ENCODE assay signal across 1 cellular context in the genomic region with DNA sequence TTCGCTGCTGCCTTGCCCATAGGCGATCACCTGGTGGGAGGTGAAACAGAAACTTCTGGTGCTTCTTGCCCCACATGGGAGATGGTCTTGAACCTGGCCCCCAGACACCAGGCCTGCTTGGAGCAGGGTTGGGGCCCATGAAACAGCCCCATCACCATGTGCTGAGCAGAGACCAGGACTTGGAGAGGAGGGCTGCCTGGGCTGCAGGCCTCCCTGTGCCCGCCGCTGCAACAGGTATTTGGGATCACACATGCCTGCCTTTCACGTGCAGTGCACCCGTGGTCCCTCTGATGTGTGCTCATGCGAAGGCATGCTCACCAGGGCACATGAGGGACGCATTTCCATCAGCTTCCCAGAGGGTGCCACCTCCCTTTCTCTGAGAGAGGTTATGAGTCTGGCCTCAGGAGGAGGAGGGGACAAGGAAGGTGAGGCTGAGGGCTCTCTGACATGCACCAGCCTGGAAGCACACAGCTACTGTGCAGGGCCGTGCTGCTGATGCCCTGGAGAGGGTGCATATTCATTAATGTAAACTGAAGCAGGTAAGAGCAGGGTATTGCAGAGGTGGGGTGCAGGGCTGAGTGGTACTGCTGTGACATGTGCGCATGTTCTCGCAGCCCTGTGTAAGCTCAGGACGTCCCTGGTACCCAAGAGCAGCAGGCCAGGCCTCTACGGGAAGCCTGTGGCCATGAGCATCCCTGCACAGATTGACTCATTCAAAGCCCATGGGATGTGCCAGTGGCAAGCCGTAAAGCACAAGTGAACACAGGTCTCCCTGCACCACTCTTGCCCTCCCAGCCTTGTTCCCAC.
A peak's percentile ranks its signal among the peaks of the same experiment; 100 is the strongest.
TF ChIP-seq lines count a peak whose summit lies in the region.

No MANE protein-coding gene starts in this region.

TF ChIP-seq in HepG2, 621 proteins besides CTCF, POLR2A, EP300 and RAD21:
- TF ChIP-seq NONO (IDR thresholded peaks at IDR 0.05) (no peak), NONO (CRISPR knock-in tag; conservative IDR thresholded peaks at IDR 0.05) (0 out of 2 replicates have a peak, but pooled peaks have one; percentile 23), FOXP1 (IDR thresholded peaks at IDR 0.05) (no peak), FOXP1 (CRISPR knock-in tag; IDR thresholded peaks at IDR 0.05) (no peak), ZNF432 (CRISPR knock-in tag; IDR thresholded peaks at IDR 0.05; ENCODE audit: borderline replicate concordance) (no peak), AGO2 (optimal IDR thresholded peaks at IDR 0.05; ENCODE audit: low read depth, low read length) (peak; percentile 53), PRMT3 (CRISPR knock-in tag; IDR thresholded peaks at IDR 0.05; ENCODE audit: borderline replicate concordance, low read depth) (no peak), TBX3 (IDR thresholded peaks at IDR 0.05; ENCODE audit: borderline replicate concordance) (no peak), NFYC (CRISPR knock-in tag; IDR thresholded peaks at IDR 0.05) (no peak)
